ENCODE assay signal across 8 cellular contexts in genomic region chr18:56659111-56659510, GRCh38.
"Had no signal": no experiment of that assay in that cellular context is flagged by ENCODE, and none has a peak within 500 bp of the region (broad histone marks: within the 10 kb centered on the region; RNA-seq: fewer than 3 reads in every experiment).

No MANE protein-coding gene starts in this region.

- DNase-seq: H9, HCEC 1CT, KG1 had no signal

- H3K4me3 ChIP-seq: GM23338 had no signal

- H3K4me2 ChIP-seq: GM23338 had no signal

- H3K27ac ChIP-seq: HL-60 had no signal

- H3K4me3 Mint-ChIP-seq: GM23338, H9, IgD-negative memory B cell had no signal

- ATAC-seq: GM23338 had no signal

- H3K27me3 Mint-ChIP-seq: IgD-negative memory B cell had no signal

- H2AFZ ChIP-seq: GM23338 had no signal

- H3K27ac Mint-ChIP-seq: GM23338, H9, IgD-negative memory B cell had no signal

- FAIRE-seq: H1, H54 had no signal

- H3K9me3 Mint-ChIP-seq: GM23338 had no signal
